8 cellular contexts compared by ENCODE assay signal in genomic region chr2:27717070-27717453, GRCh38. TPM values are rescaled to one million over a fixed set of nuclear protein-coding genes. Genes with fewer than 3 reads are reported as not detected.
DNase-seq lines count a peak whose midpoint lies in the region; ATAC-seq and TF ChIP-seq lines count a peak whose summit lies in the region.

No MANE protein-coding gene starts in this region.

- peak overlapping the region; percentile 68 for H3K4me3 ChIP-seq in iPS-15b (ENCODE audit: low read depth, low read length)
- no peak overlapping the region for H3K4me3 ChIP-seq in aorta (ENCODE audit: low read length in 2 of 2)

- H3K27me3 Mint-ChIP-seq in activated T-helper 2 cell treated with anti-CD3 and anti-CD28 coated beads, Interferon-gamma antibody, Interleukin-2, Interleukin-4, amounts not matched to agents 10 μg/mL and 5 μg/mL and 100 μg/mL, durations not matched to agents 14 hours and 24 hours and 36 hours (ENCODE audit: low read depth) = peaks cover 13% of the 10 kb centered on the region

- peak overlapping the region; percentile 52 to 95 for H3K27ac ChIP-seq in aorta (ENCODE audit: low read depth in 1 of 2, low read length in 2 of 2)

- 21 to 23% methylated on average over 8 of the region's 8 CpGs for WGBS in aorta, 2 donors

- H3K9ac ChIP-seq in iPS-15b (ENCODE audit: low read depth, low read length) = no peak overlapping the region

- H3K27me3 ChIP-seq in iPS-15b (ENCODE audit: control insufficient read depth, insufficient read depth, low read length) (peaks cover 7% of the 10 kb centered on the region), aorta (ENCODE audit: control insufficient read depth in 1 of 2, insufficient read depth in 2 of 2, low read length in 1 of 2) (no peaks in the 10 kb centered on the region)

- no peaks in the 10 kb centered on the region for H3K36me3 ChIP-seq in iPS-15b (ENCODE audit: control insufficient read depth, insufficient read depth, low read length)
- H3K36me3 ChIP-seq in aorta (ENCODE audit: control insufficient read depth in 1 of 2, insufficient read depth in 2 of 2, low read length in 1 of 2) = no peaks in the 10 kb centered on the region

- POLR2A ChIA-PET in HEK293T (lab: Yijun Ruan, JAX) = no interaction called here

- intact Hi-C loops in Right ventricle myocardium inferior (cut with DNase I) = loop anchor here (5.0 kb wide), 2 partner anchors 80 to 675 kb away; partner anchors contain the start of gene FOSL2
- intact Hi-C loops in cardiac septum (cut with DNase I) = loop anchor here (5.0 kb wide), 1 partner anchor 80 kb away; no protein-coding TSS in a partner anchor
- intact Hi-C loops in activated T-helper 2 cell treated with anti-CD3 and anti-CD28 coated beads, Interferon-gamma antibody, Interleukin-2, Interleukin-4, amounts not matched to agents 10 μg/mL and 5 μg/mL and 100 μg/mL, durations not matched to agents 14 hours and 24 hours and 36 hours (cut with micrococcal nuclease) = no loop called here
- intact Hi-C loops in aorta (cut with DNase I) = loop anchor here in 1 of 2 donors (5.0 kb wide), 1 partner anchor 80 kb away; no protein-coding TSS in a partner anchor

- H3K4me3 Mint-ChIP-seq in activated T-helper 2 cell treated with anti-CD3 and anti-CD28 coated beads, Interferon-gamma antibody, Interleukin-2, Interleukin-4, amounts not matched to agents 10 μg/mL and 5 μg/mL and 100 μg/mL, durations not matched to agents 14 hours and 24 hours and 36 hours (ENCODE audit: low read depth) = peak overlapping the region; percentile 1

- peaks cover 43% of the 10 kb centered on the region for H3K4me1 Mint-ChIP-seq in activated T-helper 2 cell treated with anti-CD3 and anti-CD28 coated beads, Interferon-gamma antibody, Interleukin-2, Interleukin-4, amounts not matched to agents 10 μg/mL and 5 μg/mL and 100 μg/mL, durations not matched to agents 14 hours and 24 hours and 36 hours (ENCODE audit: low read depth)

- no peaks in the 10 kb centered on the region for H3K36me3 Mint-ChIP-seq in activated T-helper 2 cell treated with anti-CD3 and anti-CD28 coated beads, Interferon-gamma antibody, Interleukin-2, Interleukin-4, amounts not matched to agents 10 μg/mL and 5 μg/mL and 100 μg/mL, durations not matched to agents 14 hours and 24 hours and 36 hours (ENCODE audit: low read depth)

- H3K4me1 ChIP-seq in iPS-15b (ENCODE audit: control insufficient read depth, insufficient read depth, low read length) = no peaks in the 10 kb centered on the region
- H3K4me1 ChIP-seq in aorta (ENCODE audit: control insufficient read depth in 1 of 2, insufficient read depth in 2 of 2, low read length in 2 of 2) = peaks cover 6 to 8% of the 10 kb centered on the region in 2 donors

- H3K9me3 Mint-ChIP-seq in activated T-helper 2 cell treated with anti-CD3 and anti-CD28 coated beads, Interferon-gamma antibody, Interleukin-2, Interleukin-4, amounts not matched to agents 10 μg/mL and 5 μg/mL and 100 μg/mL, durations not matched to agents 14 hours and 24 hours and 36 hours = no peaks in the 10 kb centered on the region

- DNase-seq in Right ventricle myocardium inferior (ENCODE audit: missing footprints) (no peak), cardiac septum (ENCODE audit: low spot score) (no peak), aorta (no peak), HEK293T (ENCODE audit: extremely low spot score) (no peak)
- no peak for DNase-seq in activated T-helper 2 cell treated with anti-CD3 and anti-CD28 coated beads, Interferon-gamma antibody, Interleukin-2, Interleukin-4, amounts not matched to agents 10 μg/mL and 5 μg/mL and 100 μg/mL, durations not matched to agents 14 hours and 24 hours and 36 hours (ENCODE audit: low spot score)

- CTCF ChIA-PET in HEK293T (lab: Yijun Ruan, JAX) = no interaction called here

- peak; percentile 55 for ATAC-seq in Right ventricle myocardium inferior
- ATAC-seq in aorta (ENCODE audit: low FRiP score) = no peak
- no peak for ATAC-seq in HG03139 (IDR thresholded peaks at IDR 0.05; ENCODE audit: unreplicated experiment)
- no peak for ATAC-seq in GM18502 (IDR thresholded peaks at IDR 0.05; ENCODE audit: poor library complexity, unreplicated experiment)

- no peaks in the 10 kb centered on the region for H3K9me3 ChIP-seq in iPS-15b (ENCODE audit: control insufficient read depth, insufficient read depth, low read length)
- no peaks in the 10 kb centered on the region for H3K9me3 ChIP-seq in aorta (ENCODE audit: control insufficient read depth, low read length)

- peak overlapping the region; percentile 23 for H3K27ac Mint-ChIP-seq in activated T-helper 2 cell treated with anti-CD3 and anti-CD28 coated beads, Interferon-gamma antibody, Interleukin-2, Interleukin-4, amounts not matched to agents 10 μg/mL and 5 μg/mL and 100 μg/mL, durations not matched to agents 14 hours and 24 hours and 36 hours

TF ChIP-seq in HEK293T, 16 proteins besides CTCF, POLR2A, EP300 and RAD21:
- TF ChIP-seq ARNT (IDR thresholded peaks at IDR 0.05) (no peak), FOXA1 (IDR thresholded peaks at IDR 0.05) (no peak), FOXM1 (IDR thresholded peaks at IDR 0.05; ENCODE audit: borderline replicate concordance) (no peak), HDGF (IDR thresholded peaks at IDR 0.05; ENCODE audit: borderline replicate concordance) (no peak), FOXK2 (IDR thresholded peaks at IDR 0.05) (no peak), SP1 (IDR thresholded peaks at IDR 0.05) (no peak), ELF4 (IDR thresholded peaks at IDR 0.05) (no peak), TARDBP (IDR thresholded peaks at IDR 0.05) (no peak)

RNA-seq across cellular contexts. Expression of gene SLC4A1AP, which starts 53.4 kb away (rescaled TPM):
- total RNA-seq in Right ventricle myocardium inferior (20.6 TPM), cardiac septum (23.4 TPM), aorta (10 to 100 TPM; 17.8 to 19.7 TPM)
- total RNA-seq in activated T-helper 2 cell treated with anti-CD3 and anti-CD28 coated beads, Interferon-gamma antibody, Interleukin-2, Interleukin-4, amounts not matched to agents 10 μg/mL and 5 μg/mL and 100 μg/mL, durations not matched to agents 14 hours and 24 hours and 36 hours = 26.7 and 27.8 TPM in 2 replicates
- polyA plus RNA-seq in aorta = 10 to 100 TPM; 10.3 to 16.1 TPM

RNA-seq across cellular contexts. Expression of gene SUPT7L, which starts 53.6 kb away (rescaled TPM):
- 26.3 TPM for total RNA-seq in Right ventricle myocardium inferior
- 25.4 TPM for total RNA-seq in cardiac septum
- total RNA-seq in activated T-helper 2 cell treated with anti-CD3 and anti-CD28 coated beads, Interferon-gamma antibody, Interleukin-2, Interleukin-4, amounts not matched to agents 10 μg/mL and 5 μg/mL and 100 μg/mL, durations not matched to agents 14 hours and 24 hours and 36 hours = 32.5 and 37.0 TPM in 2 replicates
- 10 to 100 TPM; 25.2 to 32.1 TPM for total RNA-seq in aorta
- 10 to 100 TPM in 1 of 2 donors, 1 to 10 TPM in 1; 9.4 to 45.5 TPM for polyA plus RNA-seq in aorta

RNA-seq across cellular contexts. Expression of gene MRPL33, which starts 54.5 kb away (rescaled TPM):
- total RNA-seq in Right ventricle myocardium inferior (360 TPM), cardiac septum (258 TPM), aorta (100 to 1,000 TPM in 1 of 2 donors, 10 to 100 TPM in 1; 85.0 to 116 TPM)
- 57.7 and 58.9 TPM in 2 replicates for total RNA-seq in activated T-helper 2 cell treated with anti-CD3 and anti-CD28 coated beads, Interferon-gamma antibody, Interleukin-2, Interleukin-4, amounts not matched to agents 10 μg/mL and 5 μg/mL and 100 μg/mL, durations not matched to agents 14 hours and 24 hours and 36 hours
- 100 to 1,000 TPM; 253 to 347 TPM for polyA plus RNA-seq in aorta
